In the genomic region with DNA sequence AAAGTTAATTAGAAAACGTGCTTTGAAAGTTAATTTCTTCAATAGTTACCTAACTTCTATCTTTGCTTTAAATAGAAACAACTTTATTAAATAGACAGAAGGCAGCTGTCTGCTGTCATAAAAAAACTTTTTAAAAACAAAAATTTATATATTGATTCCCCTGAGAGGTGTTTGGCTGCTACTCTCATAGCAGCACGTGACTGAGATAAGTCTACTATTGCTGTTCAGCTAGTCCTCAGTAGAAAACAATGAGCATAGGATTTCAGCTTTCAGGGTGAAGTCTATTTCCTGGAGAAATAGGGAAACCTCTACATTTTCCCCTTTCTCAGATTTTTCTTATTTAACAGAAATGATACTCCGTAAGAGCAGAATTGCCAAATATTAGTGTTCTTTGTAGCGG, we compare ENCODE assay signal across 22 cellular contexts.
DNase-seq lines count a peak whose midpoint lies in the region; ATAC-seq and TF ChIP-seq lines count a peak whose summit lies in the region.
"Had no signal": no experiment of that assay in that cellular context is flagged by ENCODE, and none has a peak within 500 bp of the region (broad histone marks: within the 10 kb centered on the region; RNA-seq: fewer than 3 reads in every experiment).

No MANE protein-coding gene starts in this region.

- H3K9me3 ChIP-seq in adipocyte (ENCODE audit: control insufficient read depth, low read length) (no peaks in the 10 kb centered on the region), colonic mucosa (no peaks in the 10 kb centered on the region)

- no peak for DNase-seq in adipocyte (ENCODE audit: low read depth)
- DNase-seq in fibroblast of the aortic adventitia (ENCODE audit: low read depth) = peak; percentile 26
- DNase-seq in colonic mucosa = no peak
- DNase-seq in NCI-H2107 treated with DMSO at 0.1 percent for 48 hours (lab: John Stamatoyannopoulos, UW; ENCODE audit: unreplicated experiment) = no peak
- no peak for DNase-seq in epidermal melanocyte (ENCODE audit: insufficient read length, low spot score)
- DNase-seq: 8988T; ACHN; AML-193; C1 segment of cervical spinal cord; Calu3; CD4-positive, alpha-beta memory T cell; COR-L47; DMS153; DND-41; H9; HFFc6 had no signal

- no peaks in the 10 kb centered on the region for H3K36me3 ChIP-seq in adipocyte (ENCODE audit: control insufficient read depth, insufficient read depth, low read length, severe bottlenecking)
- H3K36me3 ChIP-seq in colonic mucosa = no peaks in the 10 kb centered on the region

- no peak for ATAC-seq in HG03342 (IDR thresholded peaks at IDR 0.05; ENCODE audit: unreplicated experiment)
- ATAC-seq: A549, GM23338, HCT116 had no signal

- H3K4me3 Mint-ChIP-seq in nephron = no peak overlapping the region
- H3K4me3 Mint-ChIP-seq: CD4-positive, alpha-beta memory T cell; GM23338; H9; HFFc6 had no signal

- TF ChIP-seq CTCF in fibroblast of the aortic adventitia (IDR thresholded peaks at IDR 0.05; ENCODE audit: insufficient read depth, low read length) = no peak
- no peak for TF ChIP-seq CTCF in nephron (IDR thresholded peaks at IDR 0.05; ENCODE audit: unreplicated experiment in 3 of 3)
- no peak for TF ChIP-seq CTCF in colonic mucosa (IDR thresholded peaks at IDR 0.05)

- H3K9me3 Mint-ChIP-seq in nephron = peaks cover 9% of the 10 kb centered on the region
- H3K9me3 Mint-ChIP-seq: HFFc6 had no signal

- peak overlapping the region; percentile 14 for H3K4me3 ChIP-seq in adipocyte (ENCODE audit: low read length)
- no peak overlapping the region for H3K4me3 ChIP-seq in fibroblast of the aortic adventitia (ENCODE audit: low read depth, low read length)
- no peak overlapping the region for H3K4me3 ChIP-seq in colonic mucosa
- H3K4me3 ChIP-seq: A549, GM23338 had no signal

- H3K27me3 Mint-ChIP-seq in nephron (ENCODE audit: low read depth) = no peaks in the 10 kb centered on the region

- no peak for TF ChIP-seq RAD21 in Ishikawa (IDR thresholded peaks at IDR 0.05; ENCODE audit: low read depth)

- H3K27ac ChIP-seq in colonic mucosa = no peak overlapping the region
- H3K27ac ChIP-seq: A549 had no signal

- peaks cover 7% of the 10 kb centered on the region for H3K36me3 Mint-ChIP-seq in nephron (ENCODE audit: low read depth)
- H3K36me3 Mint-ChIP-seq: CD4-positive, alpha-beta memory T cell had no signal

- H3K9ac ChIP-seq in adipocyte (ENCODE audit: low read length) (peak overlapping the region; percentile 53), colonic mucosa (ENCODE audit: low read depth in 2 of 2, low read length in 2 of 2) (no peak overlapping the region)

- H3K4me1 ChIP-seq in adipocyte (ENCODE audit: control insufficient read depth, insufficient read depth, low read length) = peaks cover 23% of the 10 kb centered on the region
- no peaks in the 10 kb centered on the region for H3K4me1 ChIP-seq in colonic mucosa
- H3K4me1 ChIP-seq: A549 had no signal

- H3K27me3 ChIP-seq in adipocyte (replicated peaks; ENCODE audit: control insufficient read depth, insufficient read depth, low read length) (no peaks in the 10 kb centered on the region), colonic mucosa (no peaks in the 10 kb centered on the region)

- TF ChIP-seq EP300 in Ishikawa (IDR thresholded peaks at IDR 0.05; ENCODE audit: borderline replicate concordance) = no peak

- intact Hi-C loops in colonic mucosa (cut with DNase I) = loop anchor here (5.0 to 10.0 kb wide), 2 partner anchors 456 to 778 kb away; no protein-coding TSS in a partner anchor

- H3K27ac Mint-ChIP-seq in nephron = peak overlapping the region in 2 of 3 experiments; percentile 60 to 70
- H3K27ac Mint-ChIP-seq: CD4-positive, alpha-beta memory T cell; H9; HFFc6 had no signal

- peaks cover 29% of the 10 kb centered on the region for H3K4me1 Mint-ChIP-seq in nephron
- H3K4me1 Mint-ChIP-seq: CD4-positive, alpha-beta memory T cell had no signal

TF ChIP-seq in Ishikawa, 13 proteins besides CTCF, POLR2A, EP300 and RAD21:
- TF ChIP-seq USF1 (IDR thresholded peaks at IDR 0.05) = peak; percentile 81
- TF ChIP-seq MAX (IDR thresholded peaks at IDR 0.05) = no peak
